1 cellular context compared by ENCODE assay signal in the genomic region with DNA sequence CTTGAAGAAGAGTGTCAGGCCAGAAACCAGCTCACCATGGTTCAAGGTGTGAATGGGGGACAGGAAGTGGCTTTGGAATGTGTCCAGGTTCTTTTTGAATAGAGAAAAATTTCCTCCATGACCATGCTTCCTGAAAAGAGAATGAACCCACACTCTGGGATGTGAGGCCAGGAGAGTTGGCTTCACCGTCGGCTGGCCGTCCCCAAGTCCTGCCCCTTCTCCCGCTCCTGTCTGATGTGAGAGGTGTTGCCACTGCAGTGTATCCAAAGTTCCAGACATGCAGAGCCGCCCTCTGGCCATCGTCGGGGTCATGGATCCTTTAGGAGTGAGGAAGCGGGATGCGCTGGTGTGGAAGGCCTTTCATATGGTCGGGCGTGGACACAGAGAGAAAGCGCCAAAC.
TF ChIP-seq lines count a peak whose summit lies in the region.

No MANE protein-coding gene starts in this region.

TF ChIP-seq in WTC11, 78 proteins besides CTCF, POLR2A, EP300 and RAD21 (continued from another document):
- TF ChIP-seq SP1 (CRISPR knock-in tag; conservative IDR thresholded peaks at IDR 0.05), result no peak
- TF ChIP-seq ELF4 (CRISPR knock-in tag; IDR thresholded peaks at IDR 0.05; ENCODE audit: low read depth), result no peak
- TF ChIP-seq, protein P1, sequence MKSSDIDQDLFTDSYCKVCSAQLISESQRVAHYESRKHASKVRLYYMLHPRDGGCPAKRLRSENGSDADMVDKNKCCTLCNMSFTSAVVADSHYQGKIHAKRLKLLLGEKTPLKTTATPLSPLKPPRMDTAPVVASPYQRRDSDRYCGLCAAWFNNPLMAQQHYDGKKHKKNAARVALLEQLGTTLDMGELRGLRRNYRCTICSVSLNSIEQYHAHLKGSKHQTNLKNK (CRISPR knock-in tag; IDR thresholded peaks at IDR 0.05), result no peak
- TF ChIP-seq, protein P2, sequence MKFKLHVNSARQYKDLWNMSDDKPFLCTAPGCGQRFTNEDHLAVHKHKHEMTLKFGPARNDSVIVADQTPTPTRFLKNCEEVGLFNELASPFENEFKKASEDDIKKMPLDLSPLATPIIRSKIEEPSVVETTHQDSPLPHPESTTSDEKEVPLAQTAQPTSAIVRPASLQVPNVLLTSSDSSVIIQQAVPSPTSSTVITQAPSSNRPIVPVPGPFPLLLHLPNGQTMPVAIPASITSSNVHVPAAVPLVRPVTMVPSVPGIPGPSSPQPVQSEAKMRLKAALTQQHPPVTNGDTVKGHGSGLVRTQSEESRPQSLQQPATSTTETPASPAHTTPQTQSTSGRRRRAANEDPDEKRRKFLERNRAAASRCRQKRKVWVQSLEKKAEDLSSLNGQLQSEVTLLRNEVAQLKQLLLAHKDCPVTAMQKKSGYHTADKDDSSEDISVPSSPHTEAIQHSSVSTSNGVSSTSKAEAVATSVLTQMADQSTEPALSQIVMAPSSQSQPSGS (CRISPR knock-in tag; IDR thresholded peaks at IDR 0.05; ENCODE audit: borderline replicate concordance, low read depth), result no peak
- no peak for TF ChIP-seq MYBL2 (CRISPR knock-in tag; IDR thresholded peaks at IDR 0.05)
- no peak for TF ChIP-seq GRHL2 (CRISPR knock-in tag; IDR thresholded peaks at IDR 0.05; ENCODE audit: insufficient replicate concordance, severe bottlenecking)
- no peak for TF ChIP-seq TCF7 (CRISPR knock-in tag; IDR thresholded peaks at IDR 0.05; ENCODE audit: low read depth)
